ENCODE assay signal across 26 cellular contexts in genomic region chr5:133088064-133088463, GRCh38.
"Had no signal": no experiment of that assay in that cellular context is flagged by ENCODE, and none has a peak within 500 bp of the region (broad histone marks: within the 10 kb centered on the region; RNA-seq: fewer than 3 reads in every experiment).

No MANE protein-coding gene starts in this region.

- H3K27ac ChIP-seq: colonic mucosa, epithelial cell of prostate, foreskin keratinocyte, gastroesophageal sphincter, heart left ventricle, hepatocyte, pancreas, right lobe of liver, suprapubic skin, transverse colon, upper lobe of right lung, uterus had no signal

- H3K4me3 Mint-ChIP-seq: dendritic cell treated with granulocyte-macrophage colony-stimulating factor and Interleukin-4, amounts not matched to agents 40 ng/mL and 50 ng/mL, for 4 days; endodermal cell; memory B cell; natural killer cell had no signal

- H3K36me3 ChIP-seq: colonic mucosa had no signal

- H3K4me1 ChIP-seq: colonic mucosa, foreskin keratinocyte, gastroesophageal sphincter, heart left ventricle, pancreas, right lobe of liver, suprapubic skin, transverse colon, upper lobe of right lung, uterus had no signal

- DNase-seq: colonic mucosa; effector CD8-positive, alpha-beta T cell; endodermal cell; foreskin keratinocyte; heart left ventricle; kidney; natural killer cell; occipital lobe; pancreas; right lobe of liver; small intestine; stimulated activated CD4-positive, alpha-beta T cell treated with anti-CD3 and anti-CD28 coated beads, Interleukin-15, amount 100 ng/mL, for 24 hours; stimulated activated CD4-positive, alpha-beta T cell treated with anti-CD3 and anti-CD28 coated beads, Interleukin-2, amount 100 ng/mL, for 48 hours; stimulated activated naive CD4-positive, alpha-beta T cell; transverse colon; upper lobe of right lung; uterus had no signal

- H3K27me3 ChIP-seq: colonic mucosa, foreskin keratinocyte, gastroesophageal sphincter, heart left ventricle, hepatocyte, pancreas, right lobe of liver, suprapubic skin, transverse colon, upper lobe of right lung, uterus had no signal

- H3K9me3 ChIP-seq: colonic mucosa, gastroesophageal sphincter, heart left ventricle, pancreas, right lobe of liver, suprapubic skin, transverse colon, upper lobe of right lung, uterus had no signal

- ATAC-seq: esophagus mucosa, foreskin keratinocyte, gastroesophageal sphincter, heart left ventricle, left lobe of liver, natural killer cell, pancreas, right lobe of liver, upper lobe of right lung had no signal

- H3K27ac Mint-ChIP-seq: dendritic cell treated with granulocyte-macrophage colony-stimulating factor and Interleukin-4, amounts not matched to agents 40 ng/mL and 50 ng/mL, for 4 days; endodermal cell; memory B cell had no signal

- H3K9me3 Mint-ChIP-seq: dendritic cell treated with granulocyte-macrophage colony-stimulating factor and Interleukin-4, amounts not matched to agents 40 ng/mL and 50 ng/mL, for 4 days; endodermal cell; memory B cell; natural killer cell had no signal

- H3K4me1 Mint-ChIP-seq: endodermal cell had no signal

- H3K4me3 ChIP-seq: colonic mucosa, gastroesophageal sphincter, heart left ventricle, hepatocyte, lung, pancreas, right lobe of liver, suprapubic skin, transverse colon, upper lobe of right lung, uterus had no signal

- H3K27me3 Mint-ChIP-seq: dendritic cell treated with granulocyte-macrophage colony-stimulating factor and Interleukin-4, amounts not matched to agents 40 ng/mL and 50 ng/mL, for 4 days; memory B cell had no signal
